In the genomic region with DNA sequence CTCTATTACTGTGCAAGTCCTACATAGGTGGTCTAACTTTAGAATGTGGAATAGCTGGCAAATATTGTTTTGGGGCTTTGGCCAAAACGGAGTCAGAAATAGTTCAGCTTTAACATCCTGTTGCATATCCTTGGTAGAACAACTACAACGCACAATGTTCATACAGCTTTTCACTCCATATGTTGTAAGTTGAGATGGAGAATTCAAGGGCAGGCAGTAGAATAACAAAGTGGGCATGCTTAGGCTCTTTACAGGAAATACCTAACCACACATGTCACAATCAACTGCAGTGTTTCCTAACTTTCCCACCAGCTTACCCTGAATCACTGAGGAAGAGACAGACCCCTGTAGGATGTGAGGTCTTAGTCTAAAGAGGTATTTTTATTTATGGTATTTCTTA, we compare ENCODE assay signal across 14 cellular contexts.
A peak's percentile ranks its signal among the peaks of the same experiment; 100 is the strongest.
DNase-seq lines count a peak whose midpoint lies in the region; ATAC-seq, FAIRE-seq and TF ChIP-seq lines count a peak whose summit lies in the region.
"Had no signal": no experiment of that assay in that cellular context is flagged by ENCODE, and none has a peak within 500 bp of the region (broad histone marks: within the 10 kb centered on the region; RNA-seq: fewer than 3 reads in every experiment).

No MANE protein-coding gene starts in this region.

- H3K4me3 Mint-ChIP-seq in activated T-helper 1 cell treated with anti-CD3 and anti-CD28 coated beads, Interleukin-12 subunit alpha, Interleukin-12 subunit beta, Interleukin-2, Interleukin-4 antibody, amounts not matched to agents 30 ng/mL and 10 ng/mL and 1 ng/mL, durations not matched to agents 14 hours and 24 hours and 36 hours: no peak overlapping the region
- H3K4me3 Mint-ChIP-seq: neural progenitor cell had no signal

- WGBS in prostate gland: 58% methylated on average over 2 of the region's 2 CpGs

- H3K4me2 ChIP-seq in endothelial cell of umbilical vein (ENCODE audit: insufficient read depth, low read length): peak overlapping the region; percentile 80
- H3K4me2 ChIP-seq: neural progenitor cell had no signal

- dilution Hi-C loops in endothelial cell of umbilical vein (cut with MboI; ENCODE audit: extremely low pct_ligation_motif_present, low sequenced_read_pairs): no loop called here

- no peaks in the 10 kb centered on the region for H3K27me3 Mint-ChIP-seq in activated T-helper 1 cell treated with anti-CD3 and anti-CD28 coated beads, Interleukin-12 subunit alpha, Interleukin-12 subunit beta, Interleukin-2, Interleukin-4 antibody, amounts not matched to agents 30 ng/mL and 10 ng/mL and 1 ng/mL, durations not matched to agents 14 hours and 24 hours and 36 hours (ENCODE audit: insufficient read depth)

- FAIRE-seq in endothelial cell of umbilical vein (lab: Jason Lieb, UNC): peak; percentile 98

- no peaks in the 10 kb centered on the region for H3K36me3 Mint-ChIP-seq in activated T-helper 1 cell treated with anti-CD3 and anti-CD28 coated beads, Interleukin-12 subunit alpha, Interleukin-12 subunit beta, Interleukin-2, Interleukin-4 antibody, amounts not matched to agents 30 ng/mL and 10 ng/mL and 1 ng/mL, durations not matched to agents 14 hours and 24 hours and 36 hours (ENCODE audit: low read depth)
- H3K36me3 Mint-ChIP-seq: neural progenitor cell had no signal

- peak; percentile 67 for TF ChIP-seq POLR2A in endothelial cell of umbilical vein (IDR thresholded peaks at IDR 0.05; ENCODE audit: low read depth, low read length)
- no peak for TF ChIP-seq POLR2A in prostate gland (IDR thresholded peaks at IDR 0.05)

- intact Hi-C loops in endothelial cell of umbilical vein (cut with micrococcal nuclease) (loop anchor here (1.0 to 2.0 kb wide), 2 partner anchors 32 to 96 kb away; no protein-coding TSS in a partner anchor), prostate gland (cut with DNase I) (no loop called here), left ventricle myocardium superior (cut with micrococcal nuclease) (no loop called here)
- intact Hi-C loops in activated T-helper 1 cell treated with anti-CD3 and anti-CD28 coated beads, Interleukin-12 subunit alpha, Interleukin-12 subunit beta, Interleukin-2, Interleukin-4 antibody, amounts not matched to agents 30 ng/mL and 10 ng/mL and 1 ng/mL, durations not matched to agents 14 hours and 24 hours and 36 hours (cut with micrococcal nuclease): no loop called here

- H3K27ac Mint-ChIP-seq in activated T-helper 1 cell treated with anti-CD3 and anti-CD28 coated beads, Interleukin-12 subunit alpha, Interleukin-12 subunit beta, Interleukin-2, Interleukin-4 antibody, amounts not matched to agents 30 ng/mL and 10 ng/mL and 1 ng/mL, durations not matched to agents 14 hours and 24 hours and 36 hours: no peak overlapping the region
- H3K27ac Mint-ChIP-seq: neural progenitor cell had no signal

- H3K27ac ChIP-seq in endothelial cell of umbilical vein (ENCODE audit: insufficient read depth, low read depth, low read length) (peak overlapping the region; percentile 91), prostate gland (no peak overlapping the region)
- H3K27ac ChIP-seq: neural progenitor cell had no signal

- in situ Hi-C loops in GM13976 (cut with MboI; ENCODE audit: low sequenced_read_pairs, unreplicated experiment): no loop called here

- H4K20me1 ChIP-seq in endothelial cell of umbilical vein (replicated peaks; ENCODE audit: control insufficient read depth, extremely low read depth, insufficient read depth, low read length): no peaks in the 10 kb centered on the region

- no peaks in the 10 kb centered on the region for H3K36me3 ChIP-seq in endothelial cell of umbilical vein (ENCODE audit: control insufficient read depth in 2 of 2, extremely low read depth in 1 of 2, insufficient read depth in 2 of 2, low read length in 2 of 2)
- H3K36me3 ChIP-seq in prostate gland: no peaks in the 10 kb centered on the region
- H3K36me3 ChIP-seq: neural progenitor cell, tibial artery had no signal

- no peaks in the 10 kb centered on the region for H3K27me3 ChIP-seq in endothelial cell of umbilical vein (ENCODE audit: control insufficient read depth in 2 of 2, insufficient read depth in 2 of 2, low read length in 2 of 2)
- no peaks in the 10 kb centered on the region for H3K27me3 ChIP-seq in prostate gland (replicated peaks; ENCODE audit: insufficient read depth)
- H3K27me3 ChIP-seq: neural progenitor cell, tibial artery had no signal

- POLR2A ChIA-PET in endothelial cell of umbilical vein (lab: Charles Lee): interaction anchor here (0.7 kb wide), 1 partner anchor 96 kb away, joined by 3 read pairs; no protein-coding TSS in a partner anchor

- ATAC-seq in left ventricle myocardium superior: no peak
- ATAC-seq: activated CD4-positive, CD25-positive, alpha-beta regulatory T cell treated with anti-CD3 and anti-CD28 coated beads, Interleukin-2, amount 50 U/mL, for 24 hours; HCT116; Panc1 had no signal

- peak overlapping the region; percentile 67 for H3K9ac ChIP-seq in endothelial cell of umbilical vein (replicated peaks; ENCODE audit: extremely low read depth, insufficient read depth, low read length)
- H3K9ac ChIP-seq: neural progenitor cell had no signal

- no peaks in the 10 kb centered on the region for H3K9me3 ChIP-seq in endothelial cell of umbilical vein (replicated peaks; ENCODE audit: control insufficient read depth, insufficient read depth, low read length)
- H3K9me3 ChIP-seq in prostate gland: no peaks in the 10 kb centered on the region
- H3K9me3 ChIP-seq: tibial artery had no signal

- H3K79me2 ChIP-seq in endothelial cell of umbilical vein (ENCODE audit: control insufficient read depth, insufficient read depth, low read length): no peaks in the 10 kb centered on the region

- H3K9me3 Mint-ChIP-seq in activated T-helper 1 cell treated with anti-CD3 and anti-CD28 coated beads, Interleukin-12 subunit alpha, Interleukin-12 subunit beta, Interleukin-2, Interleukin-4 antibody, amounts not matched to agents 30 ng/mL and 10 ng/mL and 1 ng/mL, durations not matched to agents 14 hours and 24 hours and 36 hours: peaks cover 3% of the 10 kb centered on the region
- H3K9me3 Mint-ChIP-seq: neural progenitor cell had no signal

- CTCF ChIA-PET in endothelial cell of umbilical vein (lab: Charles Lee): interaction anchor here (0.7 to 2.1 kb wide), 10 partner anchors 12 to 235 kb away, joined by 3 to 25 read pairs (median 3); no protein-coding TSS in a partner anchor

- BruUV-seq in endothelial cell of umbilical vein (replicated peaks; lab: Mats Ljungman, UMichigan): no TSS peak

- TF ChIP-seq CTCF in endothelial cell of umbilical vein (IDR thresholded peaks at IDR 0.05; ENCODE audit: extremely low read depth in 1 of 2, insufficient read depth in 1 of 2, low read depth in 1 of 2, low read length in 2 of 2) (no peak), GM13976 (IDR thresholded peaks at IDR 0.05; ENCODE audit: borderline replicate concordance, control extremely low read depth, extremely low read depth, insufficient read depth, missing control alignments) (no peak), prostate gland (IDR thresholded peaks at IDR 0.05) (no peak)

- H3K9me1 ChIP-seq in endothelial cell of umbilical vein (replicated peaks; ENCODE audit: control insufficient read depth, extremely low read depth, insufficient read depth, low read length): no peaks in the 10 kb centered on the region

- peak; percentile 65 for DNase-seq in H4 (ENCODE audit: low spot score)
- peak; percentile 3 for DNase-seq in RPMI7951 (ENCODE audit: low read depth)
- peak; percentile 98 for DNase-seq in endothelial cell of umbilical vein (ENCODE audit: low read depth, low spot score)
- DNase-seq in renal cortical epithelial cell (ENCODE audit: low read depth): peak; percentile 58
- no peak for DNase-seq in GM13976 (ENCODE audit: low spot score)
- DNase-seq in prostate gland (ENCODE audit: low spot score): no peak
- no peak for DNase-seq in activated T-helper 1 cell treated with anti-CD3 and anti-CD28 coated beads, Interleukin-12 subunit alpha, Interleukin-12 subunit beta, Interleukin-2, Interleukin-4 antibody, amounts not matched to agents 30 ng/mL and 10 ng/mL and 1 ng/mL, durations not matched to agents 14 hours and 24 hours and 36 hours (ENCODE audit: low spot score)
- DNase-seq in left ventricle myocardium superior: no peak
- DNase-seq: NCI-H1048, tibial artery had no signal

- H3K4me1 Mint-ChIP-seq in activated T-helper 1 cell treated with anti-CD3 and anti-CD28 coated beads, Interleukin-12 subunit alpha, Interleukin-12 subunit beta, Interleukin-2, Interleukin-4 antibody, amounts not matched to agents 30 ng/mL and 10 ng/mL and 1 ng/mL, durations not matched to agents 14 hours and 24 hours and 36 hours (ENCODE audit: low read depth): no peaks in the 10 kb centered on the region
- H3K4me1 Mint-ChIP-seq: neural progenitor cell had no signal

- H3K4me3 ChIP-seq in endothelial cell of umbilical vein (replicated peaks in 1 of 3; ENCODE audit: insufficient read depth in 1 of 3, low read depth in 1 of 3, low read length in 3 of 3) (peak overlapping the region in 1 of 3 experiments; percentile 13), prostate gland (no peak overlapping the region)
- H3K4me3 ChIP-seq: neural progenitor cell, tibial artery had no signal

- peaks cover 28% of the 10 kb centered on the region for H3K4me1 ChIP-seq in endothelial cell of umbilical vein (ENCODE audit: control insufficient read depth, extremely low read depth, insufficient read depth, low read length)
- no peaks in the 10 kb centered on the region for H3K4me1 ChIP-seq in prostate gland (replicated peaks)
- H3K4me1 ChIP-seq: neural progenitor cell had no signal

- H2AFZ ChIP-seq in endothelial cell of umbilical vein (ENCODE audit: low read depth, low read length): no peak overlapping the region
- H2AFZ ChIP-seq: neural progenitor cell had no signal

TF ChIP-seq in endothelial cell of umbilical vein, 7 proteins besides CTCF, POLR2A, EP300 and RAD21:
- TF ChIP-seq, protein P1, sequence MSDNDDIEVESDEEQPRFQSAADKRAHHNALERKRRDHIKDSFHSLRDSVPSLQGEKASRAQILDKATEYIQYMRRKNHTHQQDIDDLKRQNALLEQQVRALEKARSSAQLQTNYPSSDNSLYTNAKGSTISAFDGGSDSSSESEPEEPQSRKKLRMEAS (IDR thresholded peaks at IDR 0.05; ENCODE audit: insufficient read depth, insufficient read length): no peak
- TF ChIP-seq POLR2AphosphoS5 (IDR thresholded peaks at IDR 0.05; ENCODE audit: insufficient read depth, low read depth, low read length) (peak; percentile 81), FOS (IDR thresholded peaks at IDR 0.05; ENCODE audit: borderline replicate concordance, insufficient read depth, low read length) (peak; percentile 60), GATA2 (IDR thresholded peaks at IDR 0.05; ENCODE audit: insufficient read depth, insufficient read length, low read depth, low read length) (peak; percentile 72), JUN (IDR thresholded peaks at IDR 0.05; ENCODE audit: borderline replicate concordance, insufficient read depth, insufficient read length, low read depth) (peak; percentile 94), EZH2 (IDR thresholded peaks at IDR 0.05; ENCODE audit: borderline replicate concordance, low read depth, low read length, severe bottlenecking) (no peak), MYC (IDR thresholded peaks at IDR 0.05; ENCODE audit: low read depth, low read length) (no peak)

Comparison
In these comparisons a context has a peak if more than half of its experiments do, and no peak if none do; other contexts are left out.
1. DNase-seq: peak in H4 (single experiment), RPMI7951 (single experiment), endothelial cell of umbilical vein (single experiment) and renal cortical epithelial cell (single experiment); none in GM13976 (single experiment), prostate gland (single experiment), activated T-helper 1 cell treated with anti-CD3 and anti-CD28 coated beads, Interleukin-12 subunit alpha, Interleukin-12 subunit beta, Interleukin-2, Interleukin-4 antibody, amounts not matched to agents 30 ng/mL and 10 ng/mL and 1 ng/mL, durations not matched to agents 14 hours and 24 hours and 36 hours (single experiment) and left ventricle myocardium superior (single experiment).